ENCODE assay signal across 11 cellular contexts in genomic region chr14:23069413-23069806, GRCh38. TPM values are rescaled to one million over a fixed set of nuclear protein-coding genes. Genes with fewer than 3 reads are reported as not detected.
DNase-seq lines count a peak whose midpoint lies in the region; TF ChIP-seq lines count a peak whose summit lies in the region.
"Had no signal": no experiment of that assay in that cellular context is flagged by ENCODE, and none has a peak within 500 bp of the region (broad histone marks: within the 10 kb centered on the region; RNA-seq: fewer than 3 reads in every experiment).

No MANE protein-coding gene starts in this region.

- peaks cover 62% of the 10 kb centered on the region for H3K79me2 ChIP-seq in smooth muscle cell (ENCODE audit: low read depth)

- H3K4me3 ChIP-seq in foreskin fibroblast (ENCODE audit: low read depth in 1 of 2, low read length in 2 of 2) (peak overlapping the region; percentile 94 to 98), smooth muscle cell (no peak overlapping the region)
- H3K4me3 ChIP-seq: SJSA1 had no signal

- H3K4me1 Mint-ChIP-seq in activated CD4-positive, alpha-beta T cell treated with anti-CD3 and anti-CD28 coated beads, Interleukin-2, amount 10 ng/mL, durations not matched to agents 7 days and 5 days: peaks cover 37% of the 10 kb centered on the region

- H3K36me3 Mint-ChIP-seq in activated CD4-positive, alpha-beta T cell treated with anti-CD3 and anti-CD28 coated beads, Interleukin-2, amount 10 ng/mL, durations not matched to agents 7 days and 5 days (ENCODE audit: low read depth): peaks cover 39% of the 10 kb centered on the region

- peaks cover 54% of the 10 kb centered on the region for H4K20me1 ChIP-seq in smooth muscle cell (ENCODE audit: low read depth)

- peak overlapping the region; percentile 46 for H3K4me3 Mint-ChIP-seq in activated CD4-positive, alpha-beta T cell treated with anti-CD3 and anti-CD28 coated beads, Interleukin-2, amount 10 ng/mL, durations not matched to agents 7 days and 5 days

- H3K27ac Mint-ChIP-seq in activated CD4-positive, alpha-beta T cell treated with anti-CD3 and anti-CD28 coated beads, Interleukin-2, amount 10 ng/mL, durations not matched to agents 7 days and 5 days: no peak overlapping the region

- H3K4me2 ChIP-seq in smooth muscle cell: peak overlapping the region; percentile 44

- H3K9me3 ChIP-seq in smooth muscle cell (replicated peaks; ENCODE audit: low read depth): no peaks in the 10 kb centered on the region
- H3K9me3 ChIP-seq: SJSA1 had no signal

- peak overlapping the region; percentile 67 for H3K27ac ChIP-seq in RWPE1
- H3K27ac ChIP-seq in smooth muscle cell (ENCODE audit: low read depth): peak overlapping the region; percentile 52
- H3K27ac ChIP-seq: SJSA1 had no signal

- no peaks in the 10 kb centered on the region for H3K9me3 Mint-ChIP-seq in activated CD4-positive, alpha-beta T cell treated with anti-CD3 and anti-CD28 coated beads, Interleukin-2, amount 10 ng/mL, durations not matched to agents 7 days and 5 days

- CTCF ChIA-PET in activated CD4-positive, alpha-beta T cell treated with anti-CD3 and anti-CD28 coated beads, Interleukin-2, amount 10 ng/mL, durations not matched to agents 7 days and 5 days (lab: Charles Lee): interaction anchor here (0.6 to 2.1 kb wide), 39 partner anchors 8 to 513 kb away, joined by 3 to 48 read pairs (median 5); partner anchors contain the start of genes ACIN1, AJUBA, C14orf119 and CDH24
- CTCF ChIA-PET in RWPE1 (lab: Yijun Ruan, JAX): interaction anchor here (0.5 to 1.8 kb wide), 25 partner anchors 8 to 173 kb away, joined by 3 to 21 read pairs (median 6); partner anchors contain the start of genes ACIN1, C14orf119, CDH24 and CEBPE

- no peaks in the 10 kb centered on the region for H3K27me3 ChIP-seq in smooth muscle cell (ENCODE audit: low read depth)
- H3K27me3 ChIP-seq: SJSA1 had no signal

- peaks cover 26% of the 10 kb centered on the region for H3K4me1 ChIP-seq in smooth muscle cell (ENCODE audit: low read depth)

- DNase-seq in activated CD4-positive, alpha-beta T cell treated with anti-CD3 and anti-CD28 coated beads, Interleukin-2, amount 10 ng/mL, durations not matched to agents 7 days and 5 days: no peak
- DNase-seq in activated CD4-positive, alpha-beta T cell treated with anti-CD3 and anti-CD28 coated beads, Interleukin-2, amount 50 U/mL, for 4 hours: no peak
- DNase-seq in RWPE1 (ENCODE audit: low spot score) (no peak), foreskin fibroblast (peak in 1 of 2 donors; percentile 39), smooth muscle cell (lab: John Stamatoyannopoulos, UW; ENCODE audit: unreplicated experiment) (no peak), COR-L47 (lab: John Stamatoyannopoulos, UW) (no peak), cerebellar cortex (ENCODE audit: low spot score) (no peak), HuH-7.5 (ENCODE audit: low spot score) (no peak)
- DNase-seq: cortex of kidney, NCI-H1930 had no signal

- POLR2A ChIA-PET in activated CD4-positive, alpha-beta T cell treated with anti-CD3 and anti-CD28 coated beads, Interleukin-2, amount 10 ng/mL, durations not matched to agents 7 days and 5 days (lab: Charles Lee): interaction anchor here (0.7 to 1.1 kb wide), 3 partner anchors 11 to 83 kb away, joined by 3 to 4 read pairs (median 3); partner anchors contain the start of genes ACIN1 and C14orf119
- POLR2A ChIA-PET in RWPE1 (lab: Yijun Ruan, JAX; ENCODE audit: low non-redundant PET): interaction anchor here (0.7 kb wide), 1 partner anchor 81 kb away, joined by 3 read pairs; no protein-coding TSS in a partner anchor

- peaks cover 35% of the 10 kb centered on the region for H3F3A ChIP-seq in smooth muscle cell (ENCODE audit: low read depth)

- H3K27me3 Mint-ChIP-seq in activated CD4-positive, alpha-beta T cell treated with anti-CD3 and anti-CD28 coated beads, Interleukin-2, amount 10 ng/mL, durations not matched to agents 7 days and 5 days: no peaks in the 10 kb centered on the region

- peak overlapping the region; percentile 11 for H3K9ac ChIP-seq in smooth muscle cell (ENCODE audit: low read depth)

- TF ChIP-seq CTCF in RWPE1 (conservative IDR thresholded peaks at IDR 0.05; ENCODE audit: low read depth): no peak
- no peak for TF ChIP-seq CTCF in foreskin fibroblast (IDR thresholded peaks at IDR 0.05; ENCODE audit: low read depth, low read length)
- no peak for TF ChIP-seq CTCF in smooth muscle cell (IDR thresholded peaks at IDR 0.05; ENCODE audit: borderline replicate concordance, insufficient read depth, poor library complexity, severe bottlenecking)

- H2AFZ ChIP-seq in smooth muscle cell (ENCODE audit: low read depth): no peak overlapping the region

- WGBS in smooth muscle cell (ENCODE audit: low lambda C conversion rate): 57% methylated on average over 4 of the region's 4 CpGs

- peaks cover 7% of the 10 kb centered on the region for H3K36me3 ChIP-seq in smooth muscle cell (ENCODE audit: low read depth)

RNA-seq across cellular contexts. Expression of gene CDH24, which starts 12.1 kb away (rescaled TPM):
- total RNA-seq in activated CD4-positive, alpha-beta T cell treated with anti-CD3 and anti-CD28 coated beads, Interleukin-2, amount 10 ng/mL, durations not matched to agents 7 days and 5 days: 1 to 10 TPM; 2.9 to 3.0 TPM
- total RNA-seq in smooth muscle cell: 3.6 and 5.5 TPM in 2 replicates
- polyA plus RNA-seq in smooth muscle cell: 6.9 and 8.0 TPM in 2 replicates

RNA-seq across cellular contexts. Expression of gene ACIN1, which starts 25.5 kb away (rescaled TPM):
- 100 to 1,000 TPM; 202 to 221 TPM for total RNA-seq in activated CD4-positive, alpha-beta T cell treated with anti-CD3 and anti-CD28 coated beads, Interleukin-2, amount 10 ng/mL, durations not matched to agents 7 days and 5 days
- total RNA-seq in smooth muscle cell: 64.5 and 69.0 TPM in 2 replicates
- polyA plus RNA-seq in smooth muscle cell: 33.7 and 39.3 TPM in 2 replicates

RNA-seq across cellular contexts. Expression of gene C14orf119, which starts 25.9 kb away (rescaled TPM):
- 10 to 100 TPM; 48.0 to 48.2 TPM for total RNA-seq in activated CD4-positive, alpha-beta T cell treated with anti-CD3 and anti-CD28 coated beads, Interleukin-2, amount 10 ng/mL, durations not matched to agents 7 days and 5 days
- total RNA-seq in smooth muscle cell: 54.1 and 57.2 TPM in 2 replicates
- polyA plus RNA-seq in smooth muscle cell: 119 and 130 TPM in 2 replicates

RNA-seq across cellular contexts. Expression of gene PSMB11, which starts 27.4 kb away (rescaled TPM):
- under 1 TPM in 1 of 2 experiments, not detected in 1; 0.21 TPM for total RNA-seq in activated CD4-positive, alpha-beta T cell treated with anti-CD3 and anti-CD28 coated beads, Interleukin-2, amount 10 ng/mL, durations not matched to agents 7 days and 5 days
- not detected in 2 replicates for total RNA-seq in smooth muscle cell
- polyA plus RNA-seq in smooth muscle cell: not detected in 2 replicates
- total RNA-seq: SJSA1 had no signal

RNA-seq across cellular contexts. Expression of gene PSMB5, which starts 34.7 kb away (rescaled TPM):
- 10 to 100 TPM; 60.4 to 60.7 TPM for total RNA-seq in activated CD4-positive, alpha-beta T cell treated with anti-CD3 and anti-CD28 coated beads, Interleukin-2, amount 10 ng/mL, durations not matched to agents 7 days and 5 days
- 161 and 183 TPM in 2 replicates for total RNA-seq in smooth muscle cell
- polyA plus RNA-seq in smooth muscle cell: 372 and 374 TPM in 2 replicates
